28 cellular contexts compared by ENCODE assay signal in genomic region chr19:4652075-4652474, GRCh38.
"Had no signal": no experiment of that assay in that cellular context is flagged by ENCODE, and none has a peak within 500 bp of the region (broad histone marks: within the 10 kb centered on the region; RNA-seq: fewer than 3 reads in every experiment).

No MANE protein-coding gene starts in this region.

- H2AFZ ChIP-seq: hepatocyte, neural progenitor cell had no signal

- H3K4me1 ChIP-seq: foreskin keratinocyte, neural progenitor cell, pancreas had no signal

- H3K4me2 ChIP-seq: hepatocyte, neural progenitor cell had no signal

- H3K27ac ChIP-seq: coronary artery, esophagus muscularis mucosa, foreskin keratinocyte, gastroesophageal sphincter, hepatocyte, neural progenitor cell, pancreas, testis, tibial artery, upper lobe of left lung had no signal

- H3K9me3 ChIP-seq: esophagus muscularis mucosa, gastroesophageal sphincter, heart left ventricle, mucosa of descending colon, pancreas, sigmoid colon, testis, tibial artery, upper lobe of left lung had no signal

- H3K36me3 ChIP-seq: neural progenitor cell had no signal

- H3K27me3 ChIP-seq: esophagus muscularis mucosa, foreskin keratinocyte, gastroesophageal sphincter, heart left ventricle, hepatocyte, neural progenitor cell, pancreas, sigmoid colon, testis, tibial artery, upper lobe of left lung had no signal

- ATAC-seq: foreskin keratinocyte; gastroesophageal sphincter; heart left ventricle; left colon; mucosa of descending colon; pancreas; stimulated activated effector memory CD8-positive, alpha-beta T cell treated with anti-CD3 and anti-CD28 coated beads, Interleukin-12 subunit alpha, Interleukin-12 subunit beta, amount 100 ng/mL, for 72 hours; stimulated activated naive CD8-positive, alpha-beta T cell treated with anti-CD3 and anti-CD28 coated beads, Interleukin-15, Interleukin-2, amounts not matched to agents 100 U/mL and 50 U/mL, for 24 hours had no signal

- DNase-seq: dermis blood vessel endothelial cell; effector memory CD4-positive, alpha-beta T cell; foreskin keratinocyte; heart left ventricle; kidney glomerular epithelial cell; left colon; mucosa of descending colon; naive B cell; nucleus accumbens; pancreas; sigmoid colon; stimulated activated CD4-positive, alpha-beta T cell treated with anti-CD3 and anti-CD28 coated beads, Interleukin-2, amount 100 ng/mL, for 24 hours; stimulated activated CD4-positive, alpha-beta T cell treated with anti-CD3 and anti-CD28 coated beads, Interleukin-4, amount 100 ng/mL, for 24 hours; stimulated activated naive CD8-positive, alpha-beta T cell treated with anti-CD3 and anti-CD28 coated beads, Interleukin-15, Interleukin-2, amounts not matched to agents 100 U/mL and 50 U/mL, for 24 hours; substantia nigra; testis; tibial artery had no signal

- FAIRE-seq: endothelial cell of umbilical vein, islet of Langerhans, pancreas, urothelium cell line had no signal

- H3K4me3 ChIP-seq: coronary artery, esophagus muscularis mucosa, gastroesophageal sphincter, heart left ventricle, hepatocyte, lung, mucosa of descending colon, neural progenitor cell, pancreas, sigmoid colon, tibial artery, upper lobe of left lung had no signal

- H3K9ac ChIP-seq: neural progenitor cell had no signal
